In the genomic region with DNA sequence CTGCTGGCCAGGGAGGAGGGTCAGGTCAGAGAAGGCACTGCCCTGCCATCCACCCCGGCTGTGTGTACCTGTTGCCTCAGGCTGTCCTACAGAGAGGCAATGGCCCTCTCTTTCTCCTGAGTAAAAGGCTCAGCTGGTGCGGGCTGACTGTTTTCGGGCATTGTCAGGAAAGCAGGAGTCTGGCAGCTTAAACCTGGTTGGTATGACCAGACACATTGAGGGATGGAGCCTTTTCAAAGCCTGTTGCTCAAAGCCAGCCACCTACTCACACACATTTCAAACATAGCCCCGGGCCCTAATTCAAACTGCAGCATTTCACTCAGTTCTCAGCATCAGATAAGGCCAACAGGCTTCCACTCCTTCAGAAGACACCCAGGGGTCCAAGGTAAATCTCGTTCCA, we compare ENCODE assay signal across 29 cellular contexts.
"Had no signal": no experiment of that assay in that cellular context is flagged by ENCODE, and none has a peak within 500 bp of the region (broad histone marks: within the 10 kb centered on the region; RNA-seq: fewer than 3 reads in every experiment).

No MANE protein-coding gene starts in this region.

- ATAC-seq: activated T-cell treated with anti-CD3 and anti-CD28 coated beads, Interleukin-2, amount 50 U/mL, for 4 hours; activated T-helper 17 cell treated with anti-CD3 and anti-CD28 coated beads, Interleukin-2, amount 50 U/mL, for 72 hours; esophagus mucosa; foreskin keratinocyte; gastrocnemius medialis; heart left ventricle had no signal

- H3K36me3 ChIP-seq: brain microvascular endothelial cell, gastrocnemius medialis, heart left ventricle had no signal

- H3K27ac Mint-ChIP-seq: activated CD4-positive, alpha-beta memory T cell treated with anti-CD3 and anti-CD28 coated beads, Interleukin-2, amount 10 ng/mL, durations not matched to agents 7 days and 5 days; activated CD4-positive, alpha-beta T cell treated with anti-CD3 and anti-CD28 coated beads, Interleukin-2, amount 10 ng/mL, durations not matched to agents 7 days and 5 days; activated naive CD8-positive, alpha-beta T cell; activated T-helper 17 cell treated with anti-CD3 and anti-CD28 coated beads, Interleukin-2, amount 50 U/mL, for 72 hours; dendritic cell treated with granulocyte-macrophage colony-stimulating factor and Interleukin-4, amounts not matched to agents 40 ng/mL and 50 ng/mL, for 4 days; endodermal cell had no signal

- H3K4me3 ChIP-seq: coronary artery, dorsolateral prefrontal cortex, gastrocnemius medialis, heart left ventricle had no signal

- H3K4me3 Mint-ChIP-seq: activated CD4-positive, alpha-beta memory T cell treated with anti-CD3 and anti-CD28 coated beads, Interleukin-2, amount 10 ng/mL, durations not matched to agents 7 days and 5 days; activated CD4-positive, alpha-beta T cell treated with anti-CD3 and anti-CD28 coated beads, Interleukin-2, amount 10 ng/mL, durations not matched to agents 7 days and 5 days; activated naive CD8-positive, alpha-beta T cell; activated T-cell treated with anti-CD3 and anti-CD28 coated beads, Interleukin-2, amount 50 U/mL, for 4 hours; activated T-helper 17 cell treated with anti-CD3 and anti-CD28 coated beads, Interleukin-2, amount 50 U/mL, for 72 hours; central memory CD8-positive, alpha-beta T cell; dendritic cell treated with granulocyte-macrophage colony-stimulating factor and Interleukin-4, amounts not matched to agents 40 ng/mL and 50 ng/mL, for 4 days; endodermal cell had no signal

- H3K27ac ChIP-seq: brain microvascular endothelial cell, coronary artery, dorsolateral prefrontal cortex, foreskin keratinocyte, gastrocnemius medialis, heart left ventricle had no signal

- H3K9me3 ChIP-seq: gastrocnemius medialis, heart left ventricle had no signal

- DNase-seq: activated CD4-positive, alpha-beta memory T cell treated with anti-CD3 and anti-CD28 coated beads, Interleukin-2, amount 10 ng/mL, durations not matched to agents 7 days and 5 days; activated CD4-positive, alpha-beta T cell treated with anti-CD3 and anti-CD28 coated beads for 4 hours; activated CD4-positive, alpha-beta T cell treated with anti-CD3 and anti-CD28 coated beads, Interleukin-2, amount 10 ng/mL, durations not matched to agents 7 days and 5 days; activated CD4-positive, alpha-beta T cell treated with anti-CD3 and anti-CD28 coated beads, Interleukin-2, amount 50 U/mL, for 4 hours; activated CD4-positive, CD25-positive, alpha-beta regulatory T cell; activated CD4-positive, CD25-positive, alpha-beta regulatory T cell treated with anti-CD3 and anti-CD28 coated beads, Interleukin-2, amount 50 U/mL, for 72 hours; activated effector memory CD4-positive, alpha-beta T cell treated with Interleukin-2 at 50 U/mL for 16 hours; activated gamma-delta T cell treated with Interleukin-2 at 50 U/mL for 16 hours; activated naive CD4-positive, alpha-beta T cell treated with anti-CD3 and anti-CD28 coated beads, Interleukin-2, amount 50 U/mL, for 16 hours; activated naive CD4-positive, alpha-beta T cell treated with Interleukin-2 at 50 U/mL for 16 hours; activated T-cell treated with anti-CD3 and anti-CD28 coated beads, Interleukin-2, amount 50 U/mL, for 4 hours; amniotic stem cell; anterior cingulate cortex; brain microvascular endothelial cell; dorsolateral prefrontal cortex; effector memory CD4-positive, alpha-beta T cell; endodermal cell; foreskin keratinocyte; gastrocnemius medialis; heart left ventricle; T-helper 2 cell had no signal

- FAIRE-seq: astrocyte, bronchial epithelial cell had no signal

- H3K36me3 Mint-ChIP-seq: activated naive CD8-positive, alpha-beta T cell had no signal

- H3K4me1 ChIP-seq: foreskin keratinocyte, gastrocnemius medialis had no signal

- H3K27me3 ChIP-seq: brain microvascular endothelial cell had no signal

- H3K9me3 Mint-ChIP-seq: activated CD4-positive, alpha-beta memory T cell treated with anti-CD3 and anti-CD28 coated beads, Interleukin-2, amount 10 ng/mL, durations not matched to agents 7 days and 5 days; activated CD4-positive, alpha-beta T cell treated with anti-CD3 and anti-CD28 coated beads, Interleukin-2, amount 10 ng/mL, durations not matched to agents 7 days and 5 days; activated T-cell treated with anti-CD3 and anti-CD28 coated beads, Interleukin-2, amount 50 U/mL, for 4 hours; activated T-helper 17 cell treated with anti-CD3 and anti-CD28 coated beads, Interleukin-2, amount 50 U/mL, for 72 hours; central memory CD8-positive, alpha-beta T cell; dendritic cell treated with granulocyte-macrophage colony-stimulating factor and Interleukin-4, amounts not matched to agents 40 ng/mL and 50 ng/mL, for 4 days; endodermal cell had no signal

- H3K4me1 Mint-ChIP-seq: activated CD4-positive, alpha-beta memory T cell treated with anti-CD3 and anti-CD28 coated beads, Interleukin-2, amount 10 ng/mL, durations not matched to agents 7 days and 5 days; activated CD4-positive, alpha-beta T cell treated with anti-CD3 and anti-CD28 coated beads, Interleukin-2, amount 10 ng/mL, durations not matched to agents 7 days and 5 days; activated T-helper 17 cell treated with anti-CD3 and anti-CD28 coated beads, Interleukin-2, amount 50 U/mL, for 72 hours; central memory CD8-positive, alpha-beta T cell; endodermal cell had no signal
